Comparison of ENCODE assay signal across 7 cellular contexts in the genomic region with DNA sequence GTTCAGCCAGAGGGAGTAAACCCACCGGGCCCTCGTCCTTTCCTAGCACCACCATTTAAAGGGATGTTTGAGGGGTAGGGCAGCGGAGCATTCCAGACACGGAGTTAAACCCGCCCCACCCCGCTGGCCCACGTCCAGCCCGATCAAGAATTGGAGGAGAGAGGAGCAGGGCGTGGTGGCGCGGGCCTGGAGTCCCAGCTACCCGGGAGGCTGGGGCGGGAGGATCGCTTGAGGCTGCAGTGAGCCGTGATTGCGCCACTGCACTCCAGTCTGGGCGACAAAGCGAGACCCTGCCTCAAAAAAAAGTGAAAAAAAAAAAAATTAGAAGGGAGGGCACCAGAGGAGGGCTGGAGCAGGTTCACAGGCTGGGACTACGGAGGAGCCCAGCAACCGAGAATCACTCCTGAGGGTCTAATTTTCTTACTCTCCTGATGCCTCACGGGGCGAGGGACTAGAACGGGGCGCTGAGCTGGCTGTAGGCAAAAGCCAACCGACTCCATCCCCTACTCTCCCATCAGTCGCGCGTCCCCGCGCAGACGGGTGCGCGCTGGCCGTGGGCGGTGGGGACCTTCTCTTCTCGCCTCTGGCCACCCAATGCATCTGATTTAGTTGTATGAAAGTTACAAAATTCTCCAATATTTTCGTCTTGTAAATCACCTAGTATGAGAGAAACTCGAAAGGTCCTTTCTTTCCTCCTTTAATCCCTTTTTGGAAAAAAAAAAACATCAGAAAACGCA. TPM values are rescaled to one million over a fixed set of nuclear protein-coding genes. Genes with fewer than 3 reads are reported as not detected.
DNase-seq lines count a peak whose midpoint lies in the region; FAIRE-seq and TF ChIP-seq lines count a peak whose summit lies in the region.

No MANE protein-coding gene starts in this region.

- H3K27me3 ChIP-seq in iPS-20b (ENCODE audit: insufficient read depth, low read length) (no peaks in the 10 kb centered on the region), sigmoid colon (no peaks in the 10 kb centered on the region)

- DNase-seq in GM18507 (ENCODE audit: extremely low spot score, insufficient read length, low read depth): no peak
- DNase-seq in HTR-8/SVneo (ENCODE audit: insufficient read length, low spot score): peak; percentile 55
- DNase-seq in SKM-1 treated with dmso at 0.1 percent for 144 hours (lab: John Stamatoyannopoulos, UW; ENCODE audit: unreplicated experiment): peak; percentile 39
- peak; percentile 77 for DNase-seq in astrocyte of the hippocampus (ENCODE audit: low read depth, low spot score)
- DNase-seq in sigmoid colon: peak; percentile 89
- no peak for DNase-seq in NCI-H446 treated with DMSO at 0.1 percent for 48 hours (lab: John Stamatoyannopoulos, UW)

- FAIRE-seq in GM18507 (lab: Jason Lieb, UNC) (peak; percentile 50), HTR-8/SVneo (lab: Jason Lieb, UNC) (peak; percentile 23)

- H3K36me3 ChIP-seq in iPS-20b (ENCODE audit: insufficient read depth, low read depth, low read length) (no peaks in the 10 kb centered on the region), sigmoid colon (no peaks in the 10 kb centered on the region)

- H3K27ac ChIP-seq in iPS-20b (ENCODE audit: low read length): peak overlapping the region; percentile 62
- peak overlapping the region; percentile 93 to 98 (median 95) for H3K27ac ChIP-seq in sigmoid colon

- 2 to 6% methylated on average over 39 of the region's 39 CpGs for WGBS in sigmoid colon, 2 donors

- H3K9me3 ChIP-seq in iPS-20b (ENCODE audit: insufficient read depth, low read depth, low read length) (no peaks in the 10 kb centered on the region), sigmoid colon (no peaks in the 10 kb centered on the region)

- intact Hi-C loops in sigmoid colon (cut with DNase I): loop anchor here (1.0 to 10.0 kb wide), 3 partner anchors 15 to 1207 kb away; partner anchors contain the start of genes AGPAT1, LSM2, MRPS18B and PPP1R10

- peak overlapping the region; percentile 97; the same call in 1 of the 2 replicates for H3K9ac ChIP-seq in iPS-20b (ENCODE audit: low read depth, low read length)

- H3K4me3 ChIP-seq in iPS-20b (ENCODE audit: low read length) (peak overlapping the region; percentile 91), sigmoid colon (peak overlapping the region; percentile 45 to 61 (median 50))

- H3K4me1 ChIP-seq in iPS-20b (ENCODE audit: insufficient read depth, low read length) (peaks cover 27% of the 10 kb centered on the region; the same call in 1 of the 2 replicates), sigmoid colon (peaks cover 0 to 69% (median 66%) of the 10 kb centered on the region in 4 donors)

- TF ChIP-seq POLR2A in sigmoid colon (IDR thresholded peaks at IDR 0.05): peak; percentile 2 to 24

- TF ChIP-seq EP300 in sigmoid colon (IDR thresholded peaks at IDR 0.05): no peak

- no peak for TF ChIP-seq CTCF in sigmoid colon (IDR thresholded peaks at IDR 0.05)

RNA-seq across cellular contexts. Expression of gene HSPA1B, which starts 6.1 kb away (rescaled TPM):
- total RNA-seq in sigmoid colon: 100 to 1,000 TPM in 3 of 4 donors, 10 to 100 TPM in 1; 72.6 to 237 (median 113) TPM
- 100 to 1,000 TPM in 1 of 3 donors, 10 to 100 TPM in 2; 63.1 to 116 (median 64.3) TPM for polyA plus RNA-seq in sigmoid colon

RNA-seq across cellular contexts. Expression of gene HSPA1A, which starts 6.1 kb away (rescaled TPM):
- total RNA-seq in sigmoid colon: 100 to 1,000 TPM; 147 to 321 (median 168) TPM
- polyA plus RNA-seq in sigmoid colon: 10 to 100 TPM; 39.0 to 70.1 (median 63.1) TPM

RNA-seq across cellular contexts. Expression of gene HSPA1L, which starts 6.4 kb away (rescaled TPM):
- total RNA-seq in sigmoid colon: 1 to 10 TPM; 1.1 to 2.3 (median 1.8) TPM
- polyA plus RNA-seq in sigmoid colon: 1 to 10 TPM in 1 of 3 donors, under 1 TPM in 2; 0.23 to 1.2 (median 0.60) TPM

RNA-seq across cellular contexts. Expression of gene LSM2, which starts 14.7 kb away (rescaled TPM):
- 10 to 100 TPM; 29.6 to 53.5 (median 48.1) TPM for total RNA-seq in sigmoid colon
- 10 to 100 TPM; 28.4 to 94.7 (median 49.9) TPM for polyA plus RNA-seq in sigmoid colon

RNA-seq across cellular contexts. Expression of gene VARS1, which starts 25.9 kb away (rescaled TPM):
- 10 to 100 TPM; 16.0 to 36.2 (median 27.7) TPM for total RNA-seq in sigmoid colon
- 10 to 100 TPM in 1 of 3 donors, 1 to 10 TPM in 2; 6.0 to 50.9 (median 6.0) TPM for polyA plus RNA-seq in sigmoid colon

Comparison
In these comparisons a context has a peak if more than half of its experiments do, and no peak if none do; other contexts are left out.
1. DNase-seq: peak in HTR-8/SVneo (single experiment), SKM-1 treated with dmso at 0.1 percent for 144 hours (single experiment), astrocyte of the hippocampus (single experiment) and sigmoid colon (single experiment); none in GM18507 (single experiment) and NCI-H446 treated with DMSO at 0.1 percent for 48 hours (single experiment).